14 cellular contexts compared by ENCODE assay signal in the genomic region with DNA sequence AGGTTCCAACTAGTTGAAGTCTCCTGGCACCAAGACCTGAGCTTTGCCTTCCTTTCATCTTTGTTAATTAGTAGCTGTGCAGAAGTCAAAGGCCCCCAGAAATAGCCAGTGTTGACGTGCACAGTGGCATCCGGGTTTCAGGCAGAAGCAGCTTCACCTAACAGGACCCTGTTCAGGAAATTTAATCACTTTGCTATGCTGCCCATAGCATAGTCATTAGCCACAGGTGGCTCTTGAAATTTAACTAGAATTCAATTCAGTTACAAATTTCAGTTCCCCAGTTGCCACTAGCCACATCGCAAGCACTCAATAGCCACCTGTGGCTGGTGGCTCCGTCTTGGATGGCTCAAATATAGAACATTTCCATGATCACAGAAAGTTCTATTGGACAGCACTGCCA.
DNase-seq lines count a peak whose midpoint lies in the region; ATAC-seq, FAIRE-seq and TF ChIP-seq lines count a peak whose summit lies in the region.
"Had no signal": no experiment of that assay in that cellular context is flagged by ENCODE, and none has a peak within 500 bp of the region (broad histone marks: within the 10 kb centered on the region; RNA-seq: fewer than 3 reads in every experiment).

No MANE protein-coding gene starts in this region.

- peaks cover 8% of the 10 kb centered on the region for H3K27me3 Mint-ChIP-seq in Caco-2 (ENCODE audit: insufficient read depth, unreplicated experiment)
- H3K27me3 Mint-ChIP-seq: progenitor cell of endocrine pancreas had no signal

- H3K27ac Mint-ChIP-seq in Caco-2 (ENCODE audit: unreplicated experiment): no peak overlapping the region
- H3K27ac Mint-ChIP-seq: progenitor cell of endocrine pancreas had no signal

- no peaks in the 10 kb centered on the region for H3K9me3 Mint-ChIP-seq in Caco-2 (ENCODE audit: unreplicated experiment)
- H3K9me3 Mint-ChIP-seq: mesothelial cell of epicardium had no signal

- intact Hi-C loops in Caco-2 (cut with micrococcal nuclease; ENCODE audit: unreplicated experiment): no loop called here

- DNase-seq in GM12891 (ENCODE audit: insufficient read length, low spot score) (no peak), NCI-H526 treated with DMSO at 0.1 percent for 48 hours (lab: John Stamatoyannopoulos, UW) (no peak), Caco-2 (no peak)
- DNase-seq in stimulated activated naive CD4-positive, alpha-beta T cell treated with Interleukin-2 at 50 U/mL for 16 hours (lab: John Stamatoyannopoulos, UW): no peak
- DNase-seq in activated CD8-positive, alpha-beta memory T cell treated with anti-CD3 and anti-CD28 coated beads, Interleukin-2, amount 50 U/mL, for 4 hours: no peak
- DNase-seq: activated CD4-positive, CD25-positive, alpha-beta regulatory T cell treated with anti-CD3 and anti-CD28 coated beads, Interleukin-2, amount 50 U/mL, for 72 hours; brain microvascular endothelial cell; NCI-H69; SJCRH30 had no signal

- H3K9me3 ChIP-seq in Caco-2: no peaks in the 10 kb centered on the region
- H3K9me3 ChIP-seq: SJCRH30 had no signal

- no peak overlapping the region for H3K4me3 Mint-ChIP-seq in Caco-2 (ENCODE audit: unreplicated experiment)
- H3K4me3 Mint-ChIP-seq: mesothelial cell of epicardium had no signal

- no peak overlapping the region for H3K4me3 ChIP-seq in Caco-2 (ENCODE audit: low read depth, low read length)
- H3K4me3 ChIP-seq: SJCRH30 had no signal

- FAIRE-seq in GM12891 (lab: Jason Lieb, UNC): peak; percentile 84

- no TSS peak for BruUV-seq in Caco-2 (replicated peaks; lab: Mats Ljungman, UMichigan)

- no peaks in the 10 kb centered on the region for H3K36me3 Mint-ChIP-seq in Caco-2 (ENCODE audit: insufficient read depth, unreplicated experiment)

- no peaks in the 10 kb centered on the region for H3K27me3 ChIP-seq in Caco-2 (replicated peaks; ENCODE audit: control insufficient read depth, insufficient read depth, low read length)
- H3K27me3 ChIP-seq: brain microvascular endothelial cell had no signal

- TF ChIP-seq POLR2A in GM12891 (IDR thresholded peaks at IDR 0.05; ENCODE audit: low read depth, low read length): no peak

- peaks cover 7% of the 10 kb centered on the region for H3K4me1 ChIP-seq in Caco-2
- H3K4me1 ChIP-seq: SJCRH30 had no signal

- POLR2A ChIA-PET in Caco-2 (lab: Charles Lee): no interaction called here

- no peaks in the 10 kb centered on the region for H3K4me1 Mint-ChIP-seq in Caco-2 (ENCODE audit: low read depth, unreplicated experiment)

- TF ChIP-seq CTCF in Caco-2 (IDR thresholded peaks at IDR 0.05; ENCODE audit: insufficient read depth in 1 of 2, low read depth in 1 of 2, low read length in 1 of 2, severe bottlenecking in 1 of 2, unreplicated experiment in 1 of 2): no peak

- CTCF ChIA-PET in Caco-2 (lab: Charles Lee): no interaction called here

- H3K36me3 ChIP-seq in Caco-2 (ENCODE audit: control insufficient read depth, insufficient read depth, low read length): no peaks in the 10 kb centered on the region
- H3K36me3 ChIP-seq: brain microvascular endothelial cell, SJCRH30 had no signal

- ATAC-seq in GM19397 (IDR thresholded peaks at IDR 0.05; ENCODE audit: unreplicated experiment): peak; percentile 81
- ATAC-seq in HG02798 (IDR thresholded peaks at IDR 0.05; ENCODE audit: poor library complexity, unreplicated experiment): peak; percentile 72
- ATAC-seq in HG03469 (IDR thresholded peaks at IDR 0.05; ENCODE audit: unreplicated experiment): peak; percentile 63

TF ChIP-seq in GM12891, 5 proteins besides CTCF, POLR2A, EP300 and RAD21:
- TF ChIP-seq POU2F2 (IDR thresholded peaks at IDR 0.05; ENCODE audit: low read depth, low read length) (no peak), TAF1 (IDR thresholded peaks at IDR 0.05; ENCODE audit: low read depth, low read length) (no peak), POLR2AphosphoS5 (IDR thresholded peaks at IDR 0.05; ENCODE audit: low read depth, low read length) (no peak), SPI1 (IDR thresholded peaks at IDR 0.05; ENCODE audit: low read depth, low read length) (peak; percentile 77)
